ENCODE assay signal across 26 cellular contexts in genomic region chr13:89541091-89542030, GRCh38.
"Had no signal": no experiment of that assay in that cellular context is flagged by ENCODE, and none has a peak within 500 bp of the region (broad histone marks: within the 10 kb centered on the region; RNA-seq: fewer than 3 reads in every experiment).

No MANE protein-coding gene starts in this region.

- H3K36me3 ChIP-seq: colonic mucosa, gastroesophageal sphincter, spleen had no signal

- H3K4me2 ChIP-seq: hepatocyte had no signal

- H3K36me3 Mint-ChIP-seq: activated naive CD4-positive, alpha-beta T cell treated with anti-CD3 and anti-CD28 coated beads, Interleukin-2, amount 50 U/mL, for 24 hours; mesothelial cell of epicardium; naive B cell; type B pancreatic cell had no signal

- H3K27me3 ChIP-seq: colonic mucosa, dorsolateral prefrontal cortex, gastroesophageal sphincter, hepatocyte, spleen had no signal

- H2AFZ ChIP-seq: hepatocyte had no signal

- H3K4me1 ChIP-seq: colonic mucosa, gastroesophageal sphincter, spleen had no signal

- DNase-seq: activated B cell treated with CpG ODN at 0.5 μM for 24 hours; activated CD4-positive, alpha-beta T cell treated with anti-CD3 and anti-CD28 coated beads, Interleukin-2, amount 50 U/mL, for 1 hour; activated CD8-positive, alpha-beta T cell treated with anti-CD3 and anti-CD28 coated beads for 36 hours; activated naive CD8-positive, alpha-beta T cell treated with anti-CD3 and anti-CD28 coated beads, Interleukin-2, amount 50 U/mL, for 24 hours; activated T-cell treated with anti-CD3 and anti-CD28 coated beads, Interleukin-2, amount 50 U/mL, for 4 hours; amygdala; colonic mucosa; dorsolateral prefrontal cortex; effector memory CD8-positive, alpha-beta T cell; islet precursor cell; naive B cell; nephron progenitor cell; occipital lobe; right cardiac atrium; spleen; T-helper 17 cell; T1000 had no signal

- H3K27ac Mint-ChIP-seq: activated B cell treated with CpG ODN at 0.5 μM for 24 hours; activated CD8-positive, alpha-beta T cell treated with anti-CD3 and anti-CD28 coated beads for 36 hours; activated naive CD4-positive, alpha-beta T cell treated with anti-CD3 and anti-CD28 coated beads, Interleukin-2, amount 50 U/mL, for 24 hours; activated naive CD8-positive, alpha-beta T cell treated with anti-CD3 and anti-CD28 coated beads, Interleukin-2, amount 50 U/mL, for 24 hours; activated T-helper 17 cell treated with anti-CD3 and anti-CD28 coated beads, Interleukin-2, amount 50 U/mL, for 72 hours; effector memory CD8-positive, alpha-beta T cell; mesothelial cell of epicardium; nephron progenitor cell; stimulated activated naive CD8-positive, alpha-beta T cell treated with anti-CD3 and anti-CD28 coated beads, Interleukin-15, Interleukin-2, amounts not matched to agents 100 ng/mL and 50 ng/mL, for 24 hours; T-helper 17 cell; type B pancreatic cell had no signal

- FAIRE-seq: bronchial epithelial cell, endothelial cell of umbilical vein had no signal

- H3K27me3 Mint-ChIP-seq: activated B cell treated with CpG ODN at 0.5 μM for 24 hours; activated CD8-positive, alpha-beta T cell treated with anti-CD3 and anti-CD28 coated beads for 36 hours; activated naive CD4-positive, alpha-beta T cell treated with anti-CD3 and anti-CD28 coated beads, Interleukin-2, amount 50 U/mL, for 24 hours; activated naive CD8-positive, alpha-beta T cell treated with anti-CD3 and anti-CD28 coated beads, Interleukin-2, amount 50 U/mL, for 24 hours; activated T-helper 17 cell treated with anti-CD3 and anti-CD28 coated beads, Interleukin-2, amount 50 U/mL, for 72 hours; effector memory CD8-positive, alpha-beta T cell; naive B cell; stimulated activated naive CD8-positive, alpha-beta T cell treated with anti-CD3 and anti-CD28 coated beads, Interleukin-15, Interleukin-2, amounts not matched to agents 100 ng/mL and 50 ng/mL, for 24 hours; T-helper 17 cell; type B pancreatic cell had no signal

- H3K79me2 ChIP-seq: hepatocyte had no signal

- H3K9me3 ChIP-seq: colonic mucosa, gastroesophageal sphincter had no signal

- ATAC-seq: activated CD8-positive, alpha-beta T cell treated with anti-CD3 and anti-CD28 coated beads for 36 hours; activated naive CD8-positive, alpha-beta T cell treated with anti-CD3 and anti-CD28 coated beads, Interleukin-2, amount 50 U/mL, for 24 hours; activated T-cell treated with anti-CD3 and anti-CD28 coated beads, Interleukin-2, amount 50 U/mL, for 4 hours; activated T-helper 17 cell treated with anti-CD3 and anti-CD28 coated beads, Interleukin-2, amount 50 U/mL, for 72 hours; effector memory CD8-positive, alpha-beta T cell; gastroesophageal sphincter; right cardiac atrium; T-helper 17 cell had no signal

- H3K4me3 Mint-ChIP-seq: activated B cell treated with CpG ODN at 0.5 μM for 24 hours; activated CD8-positive, alpha-beta T cell treated with anti-CD3 and anti-CD28 coated beads for 36 hours; activated naive CD4-positive, alpha-beta T cell treated with anti-CD3 and anti-CD28 coated beads, Interleukin-2, amount 50 U/mL, for 24 hours; activated naive CD8-positive, alpha-beta T cell treated with anti-CD3 and anti-CD28 coated beads, Interleukin-2, amount 50 U/mL, for 24 hours; activated T-cell treated with anti-CD3 and anti-CD28 coated beads, Interleukin-2, amount 50 U/mL, for 4 hours; activated T-helper 17 cell treated with anti-CD3 and anti-CD28 coated beads, Interleukin-2, amount 50 U/mL, for 72 hours; effector memory CD8-positive, alpha-beta T cell; mesothelial cell of epicardium; naive B cell; nephron progenitor cell; stimulated activated naive CD8-positive, alpha-beta T cell treated with anti-CD3 and anti-CD28 coated beads, Interleukin-15, Interleukin-2, amounts not matched to agents 100 ng/mL and 50 ng/mL, for 24 hours; T-helper 17 cell; type B pancreatic cell had no signal

- H3K4me3 ChIP-seq: colonic mucosa, dorsolateral prefrontal cortex, gastroesophageal sphincter, hepatocyte, spleen had no signal

- H3K27ac ChIP-seq: colonic mucosa, dorsolateral prefrontal cortex, gastroesophageal sphincter, hepatocyte, spleen had no signal

- H3K4me1 Mint-ChIP-seq: activated B cell treated with CpG ODN at 0.5 μM for 24 hours; activated naive CD4-positive, alpha-beta T cell treated with anti-CD3 and anti-CD28 coated beads, Interleukin-2, amount 50 U/mL, for 24 hours; activated naive CD8-positive, alpha-beta T cell treated with anti-CD3 and anti-CD28 coated beads, Interleukin-2, amount 50 U/mL, for 24 hours; activated T-helper 17 cell treated with anti-CD3 and anti-CD28 coated beads, Interleukin-2, amount 50 U/mL, for 72 hours; naive B cell; nephron progenitor cell; T-helper 17 cell had no signal

- H3K9me3 Mint-ChIP-seq: activated naive CD4-positive, alpha-beta T cell treated with anti-CD3 and anti-CD28 coated beads, Interleukin-2, amount 50 U/mL, for 24 hours; nephron progenitor cell; type B pancreatic cell had no signal
